In genomic region chr3:184543848-184544512, GRCh38 we compare ENCODE assay signal across 8 cellular contexts. TPM values are rescaled to one million over a fixed set of nuclear protein-coding genes. Genes with fewer than 3 reads are reported as not detected.
DNase-seq lines count a peak whose midpoint lies in the region; ATAC-seq and TF ChIP-seq lines count a peak whose summit lies in the region.

No MANE protein-coding gene starts in this region.

- no peaks in the 10 kb centered on the region for H3K27me3 ChIP-seq in HL-60 (ENCODE audit: insufficient read depth, poor library complexity, severe bottlenecking)

- ATAC-seq in HG02970 (IDR thresholded peaks at IDR 0.05; ENCODE audit: low FRiP score, unreplicated experiment) = no peak

- peak; percentile 66 for TF ChIP-seq CTCF in HL-60 (IDR thresholded peaks at IDR 0.05; ENCODE audit: insufficient read depth, low read length)

- no peak overlapping the region for H3K27ac ChIP-seq in HL-60 (replicated peaks)

- DNase-seq in GDM1 (lab: John Stamatoyannopoulos, UW) (peak; percentile 71), HL-60 (ENCODE audit: low read depth in 1 of 2, low spot score in 1 of 2) (peak; percentile 62 to 81), NCI-H748 treated with DMSO at 0.1 percent for 48 hours (lab: John Stamatoyannopoulos, UW) (peak; percentile 65), dermis microvascular lymphatic vessel endothelial cell (ENCODE audit: low read depth in 2 of 2) (peak; percentile 63 to 77), medulla oblongata (ENCODE audit: extremely low spot score) (peak; percentile 86)
- DNase-seq in activated CD4-positive, alpha-beta T cell treated with anti-CD3 and anti-CD28 coated beads, Interleukin-2, amount 50 U/mL, for 4 hours = peak; percentile 63 to 70
- DNase-seq in stimulated activated CD8-positive, alpha-beta memory T cell treated with anti-CD3 and anti-CD28 coated beads, Interleukin-15, amount 100 ng/mL, for 48 hours (ENCODE audit: low read depth in 2 of 2) = peak; percentile 50 to 53

- H3K4me3 ChIP-seq in HL-60 (replicated peaks; ENCODE audit: insufficient read depth, low read length) = no peak overlapping the region

RNA-seq across cellular contexts. Expression of gene EPHB3, which starts 17.6 kb away (rescaled TPM):
- total RNA-seq in dermis microvascular lymphatic vessel endothelial cell = 0.13 and 0.25 TPM in 2 replicates
